23 cellular contexts compared by ENCODE assay signal in genomic region chr11:111814106-111814505, GRCh38. TPM values are rescaled to one million over a fixed set of nuclear protein-coding genes. Genes with fewer than 3 reads are reported as not detected.
DNase-seq lines count a peak whose midpoint lies in the region; ATAC-seq and TF ChIP-seq lines count a peak whose summit lies in the region.
"Had no signal": no experiment of that assay in that cellular context is flagged by ENCODE, and none has a peak within 500 bp of the region (broad histone marks: within the 10 kb centered on the region; RNA-seq: fewer than 3 reads in every experiment).

No MANE protein-coding gene starts in this region.

- H3K36me3 ChIP-seq in mammary epithelial cell (ENCODE audit: insufficient read depth, low read length) (no peaks in the 10 kb centered on the region), parathyroid adenoma (ENCODE audit: control insufficient read depth, insufficient read depth, low read length) (no peaks in the 10 kb centered on the region), tibial artery (peaks cover 5 to 17% (median 7%) of the 10 kb centered on the region in 3 donors)
- H3K36me3 ChIP-seq: uterus had no signal

- H2AFZ ChIP-seq in mammary epithelial cell (ENCODE audit: low read depth, low read length) = no peak overlapping the region
- no peak overlapping the region for H2AFZ ChIP-seq in parathyroid adenoma
- H2AFZ ChIP-seq: GM23338 had no signal

- H3K27ac ChIP-seq in mammary epithelial cell (ENCODE audit: insufficient read depth, low read depth, low read length) (no peak overlapping the region), dorsolateral prefrontal cortex (peak overlapping the region in 37 of 59 donors; percentile 4 to 83 (median 45)), parathyroid adenoma (peak overlapping the region; percentile 24), tibial artery (peak overlapping the region; percentile 37 to 57)
- H3K27ac ChIP-seq: epithelial cell of prostate had no signal

- TF ChIP-seq CTCF in MCF 10A (IDR thresholded peaks at IDR 0.05; ENCODE audit: unreplicated experiment) (no peak), mammary epithelial cell (conservative IDR thresholded peaks at IDR 0.05 in 1 of 2, IDR thresholded peaks at IDR 0.05 in 1 of 2; ENCODE audit: extremely low read depth in 1 of 2, insufficient read depth in 1 of 2, low read depth in 1 of 2, low read length in 2 of 2) (no peak), dorsolateral prefrontal cortex (IDR thresholded peaks at IDR 0.05 in 54 of 56, conservative IDR thresholded peaks at IDR 0.05 in 2 of 56; ENCODE audit: low read depth in 1 of 56, partially characterized antibody in 56 of 56) (no peak), parathyroid adenoma (IDR thresholded peaks at IDR 0.05) (no peak), tibial artery (IDR thresholded peaks at IDR 0.05) (no peak), Calu3 (IDR thresholded peaks at IDR 0.05; ENCODE audit: unreplicated experiment) (no peak)

- ATAC-seq in effector memory CD8-positive, alpha-beta T cell (replicated peaks) = no peak
- ATAC-seq in GM19452 (IDR thresholded peaks at IDR 0.05; ENCODE audit: unreplicated experiment) = no peak
- ATAC-seq: GM23338; HepG2; left colon; naive thymus-derived CD4-positive, alpha-beta T cell had no signal

- H3K79me2 ChIP-seq in mammary epithelial cell (ENCODE audit: insufficient read depth, low read length) (no peaks in the 10 kb centered on the region), parathyroid adenoma (no peaks in the 10 kb centered on the region)

- CTCF ChIA-PET in MCF 10A (lab: Yijun Ruan, JAX) = no interaction called here
- CTCF ChIA-PET in mammary epithelial cell (lab: Charles Lee; ENCODE audit: low non-redundant PET) = no interaction called here
- CTCF ChIA-PET in Calu3 (lab: Charles Lee) = no interaction called here

- BruUV-seq in MCF 10A (replicated peaks; lab: Mats Ljungman, UMichigan) (no TSS peak), mammary epithelial cell (replicated peaks; lab: Mats Ljungman, UMichigan) (no TSS peak), Calu3 (replicated peaks; lab: Mats Ljungman, UMichigan) (no TSS peak)

- intact Hi-C loops in MCF 10A (cut with micrococcal nuclease) (no loop called here), mammary epithelial cell (cut with micrococcal nuclease) (no loop called here), dorsolateral prefrontal cortex (cut with DNase I) (no loop called here), tibial artery (cut with DNase I; ENCODE audit: low total_unique reads) (no loop called here), Calu3 (cut with micrococcal nuclease; ENCODE audit: unreplicated experiment) (no loop called here)

- H3K9me3 Mint-ChIP-seq in MCF 10A (ENCODE audit: unreplicated experiment) (no peaks in the 10 kb centered on the region), Calu3 (ENCODE audit: low read depth, unreplicated experiment) (no peaks in the 10 kb centered on the region)
- H3K9me3 Mint-ChIP-seq in effector memory CD8-positive, alpha-beta T cell = no peaks in the 10 kb centered on the region
- H3K9me3 Mint-ChIP-seq: activated naive CD8-positive, alpha-beta T cell treated with anti-CD3 and anti-CD28 coated beads, Interleukin-2, amount 10 ng/mL, durations not matched to agents 7 days and 5 days; CD4-positive, alpha-beta T cell; GM23338; naive thymus-derived CD4-positive, alpha-beta T cell; T-helper 1 cell treated with Interleukin-12 subunit alpha and Interleukin-12 subunit beta and Interleukin-4 antibody, amounts not matched to agents 30 μg/mL and 1 μg/mL, for 36 hours had no signal

- H3K27ac Mint-ChIP-seq in MCF 10A (ENCODE audit: low read depth, unreplicated experiment) (peak overlapping the region; percentile 28), Calu3 (ENCODE audit: unreplicated experiment) (no peak overlapping the region)
- peak overlapping the region in 1 of 2 donors; percentile 75 for H3K27ac Mint-ChIP-seq in effector memory CD8-positive, alpha-beta T cell
- H3K27ac Mint-ChIP-seq: activated naive CD8-positive, alpha-beta T cell treated with anti-CD3 and anti-CD28 coated beads, Interleukin-2, amount 10 ng/mL, durations not matched to agents 7 days and 5 days; CD4-positive, alpha-beta T cell; GM23338; naive thymus-derived CD4-positive, alpha-beta T cell; T-helper 1 cell treated with Interleukin-12 subunit alpha and Interleukin-12 subunit beta and Interleukin-4 antibody, amounts not matched to agents 30 μg/mL and 1 μg/mL, for 36 hours had no signal

- H3K27me3 ChIP-seq in mammary epithelial cell (ENCODE audit: insufficient read depth, low read length) (no peaks in the 10 kb centered on the region), dorsolateral prefrontal cortex (no peaks in the 10 kb centered on the region), parathyroid adenoma (ENCODE audit: control insufficient read depth, insufficient read depth, low read length) (no peaks in the 10 kb centered on the region), tibial artery (no peaks in the 10 kb centered on the region)
- H3K27me3 ChIP-seq: uterus had no signal

- 100% methylated on average over 1 of the region's 1 CpG for WGBS in mammary epithelial cell (ENCODE audit: low coverage, missing lambda C conversion rate)

- H4K20me1 ChIP-seq in mammary epithelial cell (ENCODE audit: insufficient read depth, low read length) = no peaks in the 10 kb centered on the region

- in situ Hi-C loops in mammary epithelial cell (cut with MboI; ENCODE audit: low sequenced_read_pairs in 2 of 2) = no loop called here

- H3K36me3 Mint-ChIP-seq in MCF 10A (ENCODE audit: insufficient read depth, unreplicated experiment) (peaks cover 37% of the 10 kb centered on the region), Calu3 (ENCODE audit: insufficient read depth, unreplicated experiment) (no peaks in the 10 kb centered on the region)
- peaks cover 3% of the 10 kb centered on the region for H3K36me3 Mint-ChIP-seq in effector memory CD8-positive, alpha-beta T cell (ENCODE audit: insufficient read depth)

- DNase-seq in MCF 10A (ENCODE audit: unreplicated experiment) (no peak), mammary epithelial cell (no peak), dorsolateral prefrontal cortex (no peak), tibial artery (no peak), Calu3 (no peak)
- no peak for DNase-seq in effector memory CD8-positive, alpha-beta T cell
- DNase-seq: activated naive CD8-positive, alpha-beta T cell treated with anti-CD3 and anti-CD28 coated beads, Interleukin-2, amount 10 ng/mL, durations not matched to agents 7 days and 5 days; activated T-cell treated with anti-CD3 and anti-CD28 coated beads for 4 hours; AML-193; CD4-positive, alpha-beta T cell; central memory CD4-positive, alpha-beta T cell; left colon; naive thymus-derived CD4-positive, alpha-beta T cell; nucleus accumbens; RPMI8226; stimulated activated CD4-positive, alpha-beta T cell treated with anti-CD3 and anti-CD28 coated beads, Interleukin-4, amount 100 ng/mL, for 1 hour; uterus had no signal

- no peaks in the 10 kb centered on the region for H3K4me1 ChIP-seq in mammary epithelial cell (ENCODE audit: insufficient read depth, low read length)
- no peaks in the 10 kb centered on the region for H3K4me1 ChIP-seq in parathyroid adenoma
- H3K4me1 ChIP-seq in tibial artery = peaks cover 0 to 20% (median 3%) of the 10 kb centered on the region in 4 donors
- H3K4me1 ChIP-seq: uterus had no signal

- H3K27me3 Mint-ChIP-seq in MCF 10A (ENCODE audit: insufficient read depth, unreplicated experiment) (no peaks in the 10 kb centered on the region), Calu3 (ENCODE audit: unreplicated experiment) (no peaks in the 10 kb centered on the region)
- H3K27me3 Mint-ChIP-seq in effector memory CD8-positive, alpha-beta T cell = no peaks in the 10 kb centered on the region
- H3K27me3 Mint-ChIP-seq: activated naive CD8-positive, alpha-beta T cell treated with anti-CD3 and anti-CD28 coated beads, Interleukin-2, amount 10 ng/mL, durations not matched to agents 7 days and 5 days; CD4-positive, alpha-beta T cell; naive thymus-derived CD4-positive, alpha-beta T cell had no signal

- no peaks in the 10 kb centered on the region for H3K9me3 ChIP-seq in mammary epithelial cell (replicated peaks; ENCODE audit: insufficient read depth, low read length)
- no peaks in the 10 kb centered on the region for H3K9me3 ChIP-seq in parathyroid adenoma (ENCODE audit: control insufficient read depth, low read length)
- no peaks in the 10 kb centered on the region for H3K9me3 ChIP-seq in tibial artery
- H3K9me3 ChIP-seq: uterus had no signal

- H3K4me2 ChIP-seq in mammary epithelial cell (ENCODE audit: insufficient read depth, low read depth, low read length) (no peak overlapping the region), parathyroid adenoma (ENCODE audit: low read length) (no peak overlapping the region)
- H3K4me2 ChIP-seq: GM23338 had no signal

- POLR2A ChIA-PET in MCF 10A (lab: Yijun Ruan, JAX) = no interaction called here

- H3K4me3 Mint-ChIP-seq in MCF 10A (ENCODE audit: unreplicated experiment) (no peak overlapping the region), Calu3 (ENCODE audit: low read depth, unreplicated experiment) (no peak overlapping the region)
- H3K4me3 Mint-ChIP-seq in effector memory CD8-positive, alpha-beta T cell = no peak overlapping the region
- H3K4me3 Mint-ChIP-seq: activated naive CD8-positive, alpha-beta T cell treated with anti-CD3 and anti-CD28 coated beads, Interleukin-2, amount 10 ng/mL, durations not matched to agents 7 days and 5 days; CD4-positive, alpha-beta T cell; GM23338; naive thymus-derived CD4-positive, alpha-beta T cell; T-helper 1 cell treated with Interleukin-12 subunit alpha and Interleukin-12 subunit beta and Interleukin-4 antibody, amounts not matched to agents 30 μg/mL and 1 μg/mL, for 36 hours had no signal

- dilution Hi-C loops in mammary epithelial cell (cut with HindIII; ENCODE audit: low sequenced_read_pairs) = no loop called here

- H3K9ac ChIP-seq in mammary epithelial cell (ENCODE audit: insufficient read depth, low read length) = no peak overlapping the region
- H3K9ac ChIP-seq in parathyroid adenoma = no peak overlapping the region

- H3K4me1 Mint-ChIP-seq in MCF 10A (ENCODE audit: insufficient read depth, unreplicated experiment) (no peaks in the 10 kb centered on the region), Calu3 (ENCODE audit: low read depth, unreplicated experiment) (no peaks in the 10 kb centered on the region)
- peaks cover 2 to 8% of the 10 kb centered on the region in 2 donors for H3K4me1 Mint-ChIP-seq in effector memory CD8-positive, alpha-beta T cell (ENCODE audit: low read depth in 2 of 2)

- H3K4me3 ChIP-seq in mammary epithelial cell (replicated peaks in 1 of 3; ENCODE audit: insufficient read depth in 1 of 3, low read depth in 2 of 3, low read length in 3 of 3) (no peak overlapping the region), dorsolateral prefrontal cortex (peak overlapping the region in 5 of 59 donors; percentile 1 to 26 (median 10)), parathyroid adenoma (ENCODE audit: low read depth, low read length) (no peak overlapping the region), tibial artery (no peak overlapping the region)
- H3K4me3 ChIP-seq: GM23338, uterus had no signal

RNA-seq across cellular contexts. Expression of gene PPP2R1B, which starts 47.9 kb away (rescaled TPM):
- total RNA-seq in MCF 10A (2022) (27.3 and 35.7 TPM in 2 replicates), mammary epithelial cell (10 to 100 TPM; 26.2 to 34.7 TPM), dorsolateral prefrontal cortex (10 to 100 TPM; 19.2 to 62.5 (median 34.1) TPM), Calu3 (2022) (22.2 and 24.0 TPM in 2 replicates)
- polyA plus RNA-seq in mammary epithelial cell = 25.0 TPM
- 30.0 TPM for polyA minus RNA-seq in mammary epithelial cell

RNA-seq across cellular contexts. Expression of gene ALG9, which starts 57.3 kb away (rescaled TPM):
- total RNA-seq in MCF 10A (2022) (28.8 and 31.2 TPM in 2 replicates), mammary epithelial cell (10 to 100 TPM; 36.5 to 48.8 TPM), dorsolateral prefrontal cortex (10 to 100 TPM; 27.6 to 49.9 (median 37.3) TPM), Calu3 (2022) (12.6 and 14.2 TPM in 2 replicates)
- 27.9 TPM for polyA plus RNA-seq in mammary epithelial cell
- polyA minus RNA-seq in mammary epithelial cell = 21.8 TPM
